17 cellular contexts compared by ENCODE assay signal in the genomic region with DNA sequence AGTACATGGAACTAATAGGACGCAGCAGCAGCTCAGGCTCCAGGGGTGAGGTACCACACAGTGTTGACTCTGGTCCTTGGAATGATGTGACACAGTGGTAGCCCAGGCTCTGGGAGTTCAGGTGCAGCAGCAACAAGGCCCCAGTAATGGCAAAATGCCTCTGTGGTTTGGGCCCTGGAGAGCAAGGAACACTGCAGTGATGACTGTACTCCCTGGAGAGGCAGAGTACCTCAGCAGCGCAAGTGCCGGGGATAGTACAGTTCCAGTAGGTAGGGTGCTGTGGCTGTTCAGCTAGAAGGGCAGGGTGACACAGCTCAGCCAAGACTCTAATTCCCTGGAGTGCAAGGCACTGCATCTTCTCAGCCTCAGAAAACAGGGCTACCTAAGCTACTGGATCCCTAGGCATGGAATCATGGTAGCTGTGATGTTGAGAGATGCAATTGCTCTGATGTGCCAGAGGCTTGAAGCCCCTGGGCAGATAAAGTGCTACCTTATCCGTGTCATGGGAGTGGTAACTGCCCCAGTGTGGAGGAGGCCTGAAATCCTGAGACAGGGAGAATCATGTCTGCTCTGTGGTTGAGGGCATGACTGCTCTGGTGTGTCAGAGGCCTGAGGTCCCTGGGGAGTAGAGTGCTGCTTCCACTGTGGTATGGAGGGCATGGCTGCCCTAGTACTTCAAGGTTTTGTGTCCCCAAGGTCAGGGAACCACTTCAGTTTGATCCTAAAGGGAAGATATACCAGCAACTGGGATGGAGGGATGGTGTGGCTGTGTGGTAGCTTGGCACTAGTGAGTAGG. TPM values are rescaled to one million over a fixed set of nuclear protein-coding genes. Genes with fewer than 3 reads are reported as not detected.
DNase-seq lines count a peak whose midpoint lies in the region; ATAC-seq, FAIRE-seq and TF ChIP-seq lines count a peak whose summit lies in the region.
"Had no signal": no experiment of that assay in that cellular context is flagged by ENCODE, and none has a peak within 500 bp of the region (broad histone marks: within the 10 kb centered on the region; RNA-seq: fewer than 3 reads in every experiment).

No MANE protein-coding gene starts in this region.

- 90 to 91% (median 91%) methylated on average over 4 of the region's 4 CpGs for WGBS in ovary, 3 donors

- no peaks in the 10 kb centered on the region for H3K9me3 ChIP-seq in ovary
- H3K9me3 ChIP-seq: A549 had no signal

- H3K4me1 Mint-ChIP-seq in natural killer cell treated with Interleukin-12 subunit alpha and Interleukin-12 subunit beta and Interleukin-15 and Interleukin-18, amount 100 ng/mL, for 72 hours (ENCODE audit: low read depth in 2 of 2), result no peaks in the 10 kb centered on the region
- H3K4me1 Mint-ChIP-seq in natural killer cell, result no peaks in the 10 kb centered on the region
- H3K4me1 Mint-ChIP-seq: activated CD4-positive, alpha-beta T cell treated with anti-CD3 and anti-CD28 coated beads, Interleukin-2, amount 10 ng/mL, durations not matched to agents 24 days and 14 days; H9 had no signal

- H3K27me3 Mint-ChIP-seq in natural killer cell treated with Interleukin-12 subunit alpha and Interleukin-12 subunit beta and Interleukin-15 and Interleukin-18, amount 100 ng/mL, for 72 hours, result peaks cover 14 to 30% of the 10 kb centered on the region in 2 donors
- H3K27me3 Mint-ChIP-seq in natural killer cell (ENCODE audit: low read depth in 2 of 2), result peaks cover 17 to 25% of the 10 kb centered on the region in 2 donors

- H3K9me3 Mint-ChIP-seq in natural killer cell treated with Interleukin-12 subunit alpha and Interleukin-12 subunit beta and Interleukin-15 and Interleukin-18, amount 100 ng/mL, for 72 hours, result no peaks in the 10 kb centered on the region
- peaks cover 0 to 2% of the 10 kb centered on the region in 2 donors for H3K9me3 Mint-ChIP-seq in natural killer cell
- H3K9me3 Mint-ChIP-seq: activated CD4-positive, alpha-beta T cell treated with anti-CD3 and anti-CD28 coated beads, Interleukin-2, amount 10 ng/mL, durations not matched to agents 24 days and 14 days had no signal

- no peak for TF ChIP-seq POLR2A in ovary (IDR thresholded peaks at IDR 0.05)

- no peak for DNase-seq in natural killer cell treated with Interleukin-12 subunit alpha and Interleukin-12 subunit beta and Interleukin-15 and Interleukin-18, amount 100 ng/mL, for 72 hours (ENCODE audit: low spot score)
- DNase-seq in natural killer cell (no peak), bronchial epithelial cell (ENCODE audit: low read depth) (no peak), urothelium cell line (ENCODE audit: low spot score) (peak; percentile 26), middle frontal gyrus (ENCODE audit: extremely low spot score, low spot score) (no peak), ovary (no peak)
- DNase-seq: activated CD4-positive, alpha-beta T cell treated with anti-CD3 and anti-CD28 coated beads, Interleukin-2, amount 10 ng/mL, durations not matched to agents 24 days and 14 days; H9; left colon; NCI-H146; NCI-H82; stimulated activated CD4-positive, alpha-beta T cell treated with anti-CD3 and anti-CD28 coated beads, Interleukin-4, amount 100 ng/mL, for 1 hour had no signal

- ATAC-seq in natural killer cell treated with Interleukin-12 subunit alpha and Interleukin-12 subunit beta and Interleukin-15 and Interleukin-18, amount 100 ng/mL, for 72 hours, result peak; percentile 32 to 33
- ATAC-seq in natural killer cell, result no peak
- peak; percentile 76 for ATAC-seq in HG03354 (IDR thresholded peaks at IDR 0.05; ENCODE audit: poor library complexity, severe bottlenecking, unreplicated experiment)
- ATAC-seq in GM19455 (IDR thresholded peaks at IDR 0.05; ENCODE audit: unreplicated experiment), result no peak
- ATAC-seq: A549, left colon had no signal

- intact Hi-C loops in natural killer cell (cut with micrococcal nuclease), result no loop called here
- intact Hi-C loops in ovary (cut with DNase I), result no loop called here

- no peak overlapping the region for H3K4me3 ChIP-seq in bronchial epithelial cell (ENCODE audit: low read depth, low read length)
- no peak overlapping the region for H3K4me3 ChIP-seq in ovary
- H3K4me3 ChIP-seq: A549, SK-N-MC had no signal

- H3K36me3 ChIP-seq in bronchial epithelial cell (ENCODE audit: control insufficient read depth, insufficient read depth, low read length) (no peaks in the 10 kb centered on the region), ovary (no peaks in the 10 kb centered on the region)

- FAIRE-seq in bronchial epithelial cell (lab: Jason Lieb, UNC) (peak; percentile 92), urothelium cell line (lab: Jason Lieb, UNC) (peak; percentile 5)
- FAIRE-seq: A549, frontal cortex had no signal

- no peak overlapping the region for H3K27ac ChIP-seq in ovary
- H3K27ac ChIP-seq: A549, SK-N-MC had no signal

- TF ChIP-seq EP300 in ovary (IDR thresholded peaks at IDR 0.05), result no peak

- H3K27ac Mint-ChIP-seq in natural killer cell treated with Interleukin-12 subunit alpha and Interleukin-12 subunit beta and Interleukin-15 and Interleukin-18, amount 100 ng/mL, for 72 hours, result no peak overlapping the region
- H3K27ac Mint-ChIP-seq in natural killer cell, result no peak overlapping the region
- H3K27ac Mint-ChIP-seq: activated CD4-positive, alpha-beta T cell treated with anti-CD3 and anti-CD28 coated beads, Interleukin-2, amount 10 ng/mL, durations not matched to agents 24 days and 14 days; H9 had no signal

- no peak overlapping the region for H3K4me3 Mint-ChIP-seq in natural killer cell treated with Interleukin-12 subunit alpha and Interleukin-12 subunit beta and Interleukin-15 and Interleukin-18, amount 100 ng/mL, for 72 hours
- no peak overlapping the region for H3K4me3 Mint-ChIP-seq in natural killer cell
- H3K4me3 Mint-ChIP-seq: activated CD4-positive, alpha-beta T cell treated with anti-CD3 and anti-CD28 coated beads, Interleukin-2, amount 10 ng/mL, durations not matched to agents 24 days and 14 days; H9 had no signal

- H3K27me3 ChIP-seq in bronchial epithelial cell (ENCODE audit: control insufficient read depth, insufficient read depth, low read length), result no peaks in the 10 kb centered on the region
- peaks cover 3% of the 10 kb centered on the region for H3K27me3 ChIP-seq in ovary

- no peaks in the 10 kb centered on the region for H3K36me3 Mint-ChIP-seq in natural killer cell treated with Interleukin-12 subunit alpha and Interleukin-12 subunit beta and Interleukin-15 and Interleukin-18, amount 100 ng/mL, for 72 hours
- H3K36me3 Mint-ChIP-seq in natural killer cell, result no peaks in the 10 kb centered on the region

- no peaks in the 10 kb centered on the region for H3K4me1 ChIP-seq in ovary (ENCODE audit: insufficient read depth)
- H3K4me1 ChIP-seq: A549 had no signal

- no peak for TF ChIP-seq CTCF in natural killer cell (IDR thresholded peaks at IDR 0.05)
- TF ChIP-seq CTCF in bronchial epithelial cell (IDR thresholded peaks at IDR 0.05; ENCODE audit: insufficient read depth, low read length, severe bottlenecking), result no peak
- no peak for TF ChIP-seq CTCF in ovary (IDR thresholded peaks at IDR 0.05)

RNA-seq across cellular contexts. Expression of gene AREG, which starts 55.2 kb away (rescaled TPM):
- under 1 TPM; 0.38 to 0.95 TPM for total RNA-seq in natural killer cell treated with Interleukin-12 subunit alpha and Interleukin-12 subunit beta and Interleukin-15 and Interleukin-18, amount 100 ng/mL, for 72 hours
- total RNA-seq in natural killer cell (10 to 100 TPM; 11.3 to 47.2 (median 38.2) TPM), bronchial epithelial cell (197 and 272 TPM in 2 replicates), ovary (10 to 100 TPM in 2 of 7 donors, 1 to 10 TPM in 3, under 1 TPM in 2; 0.48 to 72.7 (median 6.3) TPM)
- polyA plus RNA-seq in ovary, result 100 to 1,000 TPM in 1 of 2 donors, 1 to 10 TPM in 1; 6.7 to 146 TPM
- total RNA-seq: frontal cortex had no signal

Comparison
In these comparisons a context has a peak if more than half of its experiments do, and no peak if none do; other contexts are left out.
1. ATAC-seq: peak in natural killer cell treated with Interleukin-12 subunit alpha and Interleukin-12 subunit beta and Interleukin-15 and Interleukin-18, amount 100 ng/mL, for 72 hours (2 of 2) and HG03354 (single experiment); none in natural killer cell (0 of 3) and GM19455 (single experiment).